9 cellular contexts compared by ENCODE assay signal in genomic region chr3:43178891-43179366, GRCh38.
DNase-seq lines count a peak whose midpoint lies in the region; ATAC-seq and TF ChIP-seq lines count a peak whose summit lies in the region.
"Had no signal": no experiment of that assay in that cellular context is flagged by ENCODE, and none has a peak within 500 bp of the region (broad histone marks: within the 10 kb centered on the region; RNA-seq: fewer than 3 reads in every experiment).

No MANE protein-coding gene starts in this region.

- CTCF ChIA-PET in activated CD8-positive, alpha-beta memory T cell treated with anti-CD3 and anti-CD28 coated beads, Interleukin-2, amount 10 ng/mL, durations not matched to agents 7 days and 5 days (lab: Charles Lee) = interaction anchor here (1.4 to 4.2 kb wide), 3 partner anchors 9 to 199 kb away, joined by 3 to 50 read pairs (median 3); no protein-coding TSS in a partner anchor
- CTCF ChIA-PET in activated CD8-positive, alpha-beta T cell treated with anti-CD3 and anti-CD28 coated beads for 36 hours (lab: Charles Lee) = interaction anchor here (1.3 to 1.6 kb wide), 2 partner anchors 18 to 169 kb away, joined by 3 read pairs; no protein-coding TSS in a partner anchor

- TF ChIP-seq EP300 in upper lobe of left lung (IDR thresholded peaks at IDR 0.05) = peak in 1 of 4 donors; percentile 6

- no peaks in the 10 kb centered on the region for H4K20me1 ChIP-seq in hepatocyte (ENCODE audit: insufficient read depth, poor library complexity, severe bottlenecking)

- TF ChIP-seq CTCF in activated CD8-positive, alpha-beta T cell treated with anti-CD3 and anti-CD28 coated beads for 36 hours (IDR thresholded peaks at IDR 0.05) = no peak
- TF ChIP-seq CTCF in hepatocyte (IDR thresholded peaks at IDR 0.05; ENCODE audit: poor library complexity) = no peak
- no peak for TF ChIP-seq CTCF in upper lobe of left lung (IDR thresholded peaks at IDR 0.05)

- ATAC-seq in activated CD8-positive, alpha-beta memory T cell treated with anti-CD3 and anti-CD28 coated beads, Interleukin-2, amount 10 ng/mL, durations not matched to agents 7 days and 5 days = no peak
- ATAC-seq in activated CD8-positive, alpha-beta T cell treated with anti-CD3 and anti-CD28 coated beads for 36 hours = no peak
- ATAC-seq in upper lobe of left lung (ENCODE audit: low FRiP score in 2 of 2) (peak in 1 of 2 donors; percentile 60), HG02571 (IDR thresholded peaks at IDR 0.05; ENCODE audit: unreplicated experiment) (no peak)

- H3K36me3 ChIP-seq in hepatocyte (replicated peaks; ENCODE audit: insufficient read depth, low read depth) (no peaks in the 10 kb centered on the region), upper lobe of left lung (no peaks in the 10 kb centered on the region)

- intact Hi-C loops in activated CD8-positive, alpha-beta T cell treated with anti-CD3 and anti-CD28 coated beads for 36 hours (cut with micrococcal nuclease) = no loop called here

- no peak for TF ChIP-seq POLR2A in upper lobe of left lung (IDR thresholded peaks at IDR 0.05)

- POLR2A ChIA-PET in activated CD8-positive, alpha-beta T cell treated with anti-CD3 and anti-CD28 coated beads for 36 hours (lab: Charles Lee) = interaction anchor here (1.0 to 1.3 kb wide), 3 partner anchors 16 to 73 kb away, joined by 3 to 4 read pairs (median 3); partner anchors contain the start of gene POMGNT2

- H3K27me3 Mint-ChIP-seq in activated CD8-positive, alpha-beta memory T cell treated with anti-CD3 and anti-CD28 coated beads, Interleukin-2, amount 10 ng/mL, durations not matched to agents 7 days and 5 days = no peaks in the 10 kb centered on the region
- no peaks in the 10 kb centered on the region for H3K27me3 Mint-ChIP-seq in activated CD8-positive, alpha-beta T cell treated with anti-CD3 and anti-CD28 coated beads for 36 hours

- DNase-seq in activated CD8-positive, alpha-beta memory T cell treated with anti-CD3 and anti-CD28 coated beads, Interleukin-2, amount 10 ng/mL, durations not matched to agents 7 days and 5 days = no peak
- no peak for DNase-seq in activated CD8-positive, alpha-beta memory T cell treated with anti-CD3 and anti-CD28 coated beads, Interleukin-2, amount 50 U/mL, for 4 hours
- no peak for DNase-seq in activated CD8-positive, alpha-beta T cell treated with anti-CD3 and anti-CD28 coated beads for 36 hours
- DNase-seq in hepatocyte (ENCODE audit: low spot score) = peak; percentile 80
- DNase-seq in upper lobe of left lung = peak in 1 of 2 donors; percentile 45
- DNase-seq in stimulated activated naive CD4-positive, alpha-beta T cell (lab: John Stamatoyannopoulos, UW) = no peak
- DNase-seq in NCI-H2227 treated with DMSO at 0.1 percent for 48 hours (lab: John Stamatoyannopoulos, UW) = no peak
- DNase-seq: NCI-H82 had no signal

- peak overlapping the region; percentile 90 for H3K27ac Mint-ChIP-seq in activated CD8-positive, alpha-beta memory T cell treated with anti-CD3 and anti-CD28 coated beads, Interleukin-2, amount 10 ng/mL, durations not matched to agents 7 days and 5 days
- peak overlapping the region; percentile 88 for H3K27ac Mint-ChIP-seq in activated CD8-positive, alpha-beta T cell treated with anti-CD3 and anti-CD28 coated beads for 36 hours

- peaks cover 41% of the 10 kb centered on the region for H3K4me1 Mint-ChIP-seq in activated CD8-positive, alpha-beta memory T cell treated with anti-CD3 and anti-CD28 coated beads, Interleukin-2, amount 10 ng/mL, durations not matched to agents 7 days and 5 days
- peaks cover 41% of the 10 kb centered on the region for H3K4me1 Mint-ChIP-seq in activated CD8-positive, alpha-beta T cell treated with anti-CD3 and anti-CD28 coated beads for 36 hours (ENCODE audit: low read depth)

- peaks cover 5% of the 10 kb centered on the region for H3K9me3 Mint-ChIP-seq in activated CD8-positive, alpha-beta memory T cell treated with anti-CD3 and anti-CD28 coated beads, Interleukin-2, amount 10 ng/mL, durations not matched to agents 7 days and 5 days (ENCODE audit: low read depth)
- H3K9me3 Mint-ChIP-seq in activated CD8-positive, alpha-beta T cell treated with anti-CD3 and anti-CD28 coated beads for 36 hours = peaks cover 12% of the 10 kb centered on the region

- no peaks in the 10 kb centered on the region for H3K9me2 ChIP-seq in hepatocyte (replicated peaks; ENCODE audit: insufficient read depth)

- no peak overlapping the region for H2AFZ ChIP-seq in hepatocyte

- H3K4me1 ChIP-seq in hepatocyte (ENCODE audit: insufficient read depth) (peaks cover 23% of the 10 kb centered on the region), upper lobe of left lung (peaks cover 37 to 48% (median 43%) of the 10 kb centered on the region in 4 donors)

- H3K4me3 ChIP-seq in hepatocyte (no peak overlapping the region), upper lobe of left lung (no peak overlapping the region)

- no peaks in the 10 kb centered on the region for H3K79me2 ChIP-seq in hepatocyte

- 71% methylated on average over 10 of the region's 10 CpGs for WGBS in hepatocyte (ENCODE audit: low lambda C conversion rate, missing lambda C conversion rate)
- WGBS in upper lobe of left lung, 2 donors = 71 to 73% methylated on average over 8 to 10 of the region's 10 CpGs

- peak overlapping the region; percentile 13 for H3K4me2 ChIP-seq in hepatocyte

- peaks cover 22% of the 10 kb centered on the region for H3K36me3 Mint-ChIP-seq in activated CD8-positive, alpha-beta memory T cell treated with anti-CD3 and anti-CD28 coated beads, Interleukin-2, amount 10 ng/mL, durations not matched to agents 7 days and 5 days
- H3K36me3 Mint-ChIP-seq in activated CD8-positive, alpha-beta T cell treated with anti-CD3 and anti-CD28 coated beads for 36 hours (ENCODE audit: low read depth) = peaks cover 2% of the 10 kb centered on the region

- H3K4me3 Mint-ChIP-seq in activated CD8-positive, alpha-beta memory T cell treated with anti-CD3 and anti-CD28 coated beads, Interleukin-2, amount 10 ng/mL, durations not matched to agents 7 days and 5 days = no peak overlapping the region
- no peak overlapping the region for H3K4me3 Mint-ChIP-seq in activated CD8-positive, alpha-beta T cell treated with anti-CD3 and anti-CD28 coated beads for 36 hours

- H3K27me3 ChIP-seq in hepatocyte (no peaks in the 10 kb centered on the region), upper lobe of left lung (no peaks in the 10 kb centered on the region)

- H3K9me3 ChIP-seq in hepatocyte (ENCODE audit: low read depth) = no peaks in the 10 kb centered on the region
- H3K9me3 ChIP-seq in upper lobe of left lung = peaks cover 0 to 5% (median 3%) of the 10 kb centered on the region in 4 donors

- H3K27ac ChIP-seq in hepatocyte = peak overlapping the region; percentile 90
- peak overlapping the region; percentile 63 to 83 (median 72) for H3K27ac ChIP-seq in upper lobe of left lung
